Comparison of ENCODE assay signal across 8 cellular contexts in genomic region chr14:39175445-39176262, GRCh38. TPM values are rescaled to one million over a fixed set of nuclear protein-coding genes. Genes with fewer than 3 reads are reported as not detected.
DNase-seq lines count a peak whose midpoint lies in the region; ATAC-seq and TF ChIP-seq lines count a peak whose summit lies in the region.

No MANE protein-coding gene starts in this region.

- H3K36me3 ChIP-seq in Peyer's patch (peaks cover 0 to 43% (median 0%) of the 10 kb centered on the region in 3 donors), liver (ENCODE audit: control insufficient read depth in 4 of 4, insufficient read depth in 3 of 4, low read depth in 1 of 4, low read length in 3 of 4) (peaks cover 14 to 38% (median 38%) of the 10 kb centered on the region in 4 donors)

- no peak for DNase-seq in AG09309 (ENCODE audit: low read depth)
- DNase-seq in Peyer's patch, result peak in 1 of 3 donors; percentile 41
- DNase-seq in caudate nucleus (lab: John Stamatoyannopoulos, UW), result peak in 12 of 61 donors; percentile 33 to 75 (median 53)

- peak in 1 of 2 donors; percentile 33 for TF ChIP-seq RAD21 in liver (IDR thresholded peaks at IDR 0.05)

- TF ChIP-seq POLR2A in Peyer's patch (IDR thresholded peaks at IDR 0.05), result no peak

- H3K4me3 ChIP-seq in AG09309 (ENCODE audit: control insufficient read depth, low read depth, low read length) (peak overlapping the region; percentile 98), Peyer's patch (peak overlapping the region; percentile 77 to 92 (median 80)), liver (ENCODE audit: low read depth in 1 of 3, low read length in 3 of 3) (peak overlapping the region; percentile 82 to 89 (median 84))

- no peaks in the 10 kb centered on the region for H3K27me3 ChIP-seq in Peyer's patch
- no peaks in the 10 kb centered on the region for H3K27me3 ChIP-seq in liver (ENCODE audit: control insufficient read depth in 4 of 4, insufficient read depth in 4 of 4, low read length in 3 of 4)

- H3K9ac ChIP-seq in liver (ENCODE audit: low read depth in 1 of 2, low read length in 2 of 2), result peak overlapping the region; percentile 70 to 98

- H3K9me3 ChIP-seq in Peyer's patch (no peaks in the 10 kb centered on the region), liver (ENCODE audit: control insufficient read depth in 4 of 4, low read length in 3 of 4) (no peaks in the 10 kb centered on the region)

- H3K9me3 Mint-ChIP-seq in stimulated activated memory B cell treated with anti-CD40 and anti-IgM and Interleukin-4, amounts not matched to agents 10 μg/mL and 1 μg/mL and 100 μg/mL, for 72 hours, result no peaks in the 10 kb centered on the region

- no peaks in the 10 kb centered on the region for H3K27me3 Mint-ChIP-seq in stimulated activated memory B cell treated with anti-CD40 and anti-IgM and Interleukin-4, amounts not matched to agents 10 μg/mL and 1 μg/mL and 100 μg/mL, for 72 hours

- H3K4me1 Mint-ChIP-seq in stimulated activated memory B cell treated with anti-CD40 and anti-IgM and Interleukin-4, amounts not matched to agents 10 μg/mL and 1 μg/mL and 100 μg/mL, for 72 hours, result peaks cover 7% of the 10 kb centered on the region

- WGBS in liver, result under 1% methylated on average over 36 of the region's 36 CpGs

- ATAC-seq in GM18502 (IDR thresholded peaks at IDR 0.05; ENCODE audit: poor library complexity, unreplicated experiment) (peak; percentile 14), HG03045 (IDR thresholded peaks at IDR 0.05; ENCODE audit: unreplicated experiment) (peak; percentile 9), HG03457 (IDR thresholded peaks at IDR 0.05; ENCODE audit: unreplicated experiment) (no peak)
- peak; percentile 5 for ATAC-seq in stimulated activated memory B cell treated with anti-CD40 and anti-IgM and Interleukin-4, amounts not matched to agents 10 μg/mL and 1 μg/mL and 100 μg/mL, for 72 hours

- H3K4me1 ChIP-seq in Peyer's patch, result peaks cover 0 to 19% (median 6%) of the 10 kb centered on the region in 4 donors
- peaks cover 3 to 19% (median 13%) of the 10 kb centered on the region in 4 donors for H3K4me1 ChIP-seq in liver (ENCODE audit: control insufficient read depth in 4 of 4, insufficient read depth in 4 of 4, low read length in 3 of 4)

- H3K27ac Mint-ChIP-seq in stimulated activated memory B cell treated with anti-CD40 and anti-IgM and Interleukin-4, amounts not matched to agents 10 μg/mL and 1 μg/mL and 100 μg/mL, for 72 hours, result peak overlapping the region; percentile 93

- H3K36me3 Mint-ChIP-seq in stimulated activated memory B cell treated with anti-CD40 and anti-IgM and Interleukin-4, amounts not matched to agents 10 μg/mL and 1 μg/mL and 100 μg/mL, for 72 hours, result peaks cover 24% of the 10 kb centered on the region

- TF ChIP-seq CTCF in AG09309 (IDR thresholded peaks at IDR 0.05; ENCODE audit: control insufficient read depth, insufficient read depth, low read depth, low read length, missing control alignments) (no peak), Peyer's patch (IDR thresholded peaks at IDR 0.05) (peak in 2 of 6 experiments; percentile 2 to 9), liver (IDR thresholded peaks at IDR 0.05; ENCODE audit: low read depth, low read length, missing input control) (no peak)

- peak overlapping the region; percentile 88 for H3K4me3 Mint-ChIP-seq in stimulated activated memory B cell treated with anti-CD40 and anti-IgM and Interleukin-4, amounts not matched to agents 10 μg/mL and 1 μg/mL and 100 μg/mL, for 72 hours

- H3K27ac ChIP-seq in Peyer's patch (peak overlapping the region; percentile 87 to 97 (median 91)), caudate nucleus (ENCODE audit: low read depth, low read length) (peak overlapping the region; percentile 58), liver (ENCODE audit: low read depth in 1 of 2, low read length in 2 of 2) (peak overlapping the region; percentile 89 to 96)

TF ChIP-seq in liver, 16 proteins besides CTCF, POLR2A, EP300 and RAD21:
- TF ChIP-seq RXRA (IDR thresholded peaks at IDR 0.05) (peak; percentile 20 to 46), REST (IDR thresholded peaks at IDR 0.05) (peak; percentile 59), SP1 (IDR thresholded peaks at IDR 0.05) (peak; percentile 44), ATF3 (IDR thresholded peaks at IDR 0.05) (peak; percentile 12), FOXA1 (IDR thresholded peaks at IDR 0.05) (no peak), HNF4A (conservative IDR thresholded peaks at IDR 0.05) (peak; percentile 79 to 84), MAX (IDR thresholded peaks at IDR 0.05) (no peak), FOXA2 (IDR thresholded peaks at IDR 0.05) (peak; percentile 25), TAF1 (conservative IDR thresholded peaks at IDR 0.05) (peak; percentile 90), ZBTB33 (IDR thresholded peaks at IDR 0.05) (peak; percentile 75), GABPA (IDR thresholded peaks at IDR 0.05 in 1 of 2, conservative IDR thresholded peaks at IDR 0.05 in 1 of 2) (peak in 1 of 2 donors; percentile 8), HNF4G (IDR thresholded peaks at IDR 0.05) (peak; percentile 57), EGR1 (IDR thresholded peaks at IDR 0.05; ENCODE audit: low read depth in 2 of 2) (no peak), YY1 (IDR thresholded peaks at IDR 0.05) (peak; percentile 30), NR2F2 (IDR thresholded peaks at IDR 0.05) (no peak), JUND (IDR thresholded peaks at IDR 0.05) (no peak)

RNA-seq across cellular contexts. Expression of gene PNN, which starts 0.6 kb away (rescaled TPM):
- total RNA-seq in Peyer's patch (100 to 1,000 TPM in 1 of 4 donors, 10 to 100 TPM in 3; 48.3 to 125 (median 63.4) TPM), liver (10 to 100 TPM; 11.3 to 31.5 TPM)
- 10 to 100 TPM; 16.2 to 56.7 TPM for polyA plus RNA-seq in liver

RNA-seq across cellular contexts. Expression of gene TRAPPC6B, which starts 5.5 kb away (rescaled TPM):
- total RNA-seq in Peyer's patch (10 to 100 TPM; 14.9 to 15.7 (median 15.3) TPM), liver (10 to 100 TPM; 15.2 to 22.2 TPM)
- polyA plus RNA-seq in liver, result 10 to 100 TPM in 1 of 2 donors, 1 to 10 TPM in 1; 9.7 to 20.0 TPM

RNA-seq across cellular contexts. Expression of gene MIA2, which starts 58.1 kb away (rescaled TPM):
- 100 to 1,000 TPM in 3 of 4 donors, 10 to 100 TPM in 1; 44.6 to 143 (median 128) TPM for total RNA-seq in Peyer's patch
- 100 to 1,000 TPM in 1 of 2 donors, 10 to 100 TPM in 1; 57.5 to 106 TPM for total RNA-seq in liver
- 10 to 100 TPM; 39.2 to 55.3 TPM for polyA plus RNA-seq in liver
